In genomic region chr2:230666446-230666845, GRCh38 we compare ENCODE assay signal across 2 cellular contexts.
TF ChIP-seq lines count a peak whose summit lies in the region.

No MANE protein-coding gene starts in this region.

TF ChIP-seq in GM12891, 5 proteins besides CTCF, POLR2A, EP300 and RAD21:
- no peak for TF ChIP-seq SPI1 (IDR thresholded peaks at IDR 0.05; ENCODE audit: low read depth, low read length)
- no peak for TF ChIP-seq PAX5 (IDR thresholded peaks at IDR 0.05; ENCODE audit: insufficient read depth, low read length, severe bottlenecking)
- TF ChIP-seq TAF1 (IDR thresholded peaks at IDR 0.05; ENCODE audit: low read depth, low read length), result no peak
- no peak for TF ChIP-seq POU2F2 (IDR thresholded peaks at IDR 0.05; ENCODE audit: low read depth, low read length)
- TF ChIP-seq POLR2AphosphoS5 (IDR thresholded peaks at IDR 0.05; ENCODE audit: low read depth, low read length), result no peak

TF ChIP-seq in IMR-90, 13 proteins besides CTCF, POLR2A, EP300 and RAD21:
- TF ChIP-seq BHLHE40 (IDR thresholded peaks at IDR 0.05; ENCODE audit: low read depth, low read length) (no peak), CEBPB (IDR thresholded peaks at IDR 0.05; ENCODE audit: low read depth, low read length) (no peak), RCOR1 (IDR thresholded peaks at IDR 0.05; ENCODE audit: insufficient replicate concordance, low read length) (no peak), SMC3 (IDR thresholded peaks at IDR 0.05; ENCODE audit: low read depth, low read length) (no peak), RFX5 (IDR thresholded peaks at IDR 0.05; ENCODE audit: low read depth, low read length) (no peak), USF2 (IDR thresholded peaks at IDR 0.05; ENCODE audit: low read depth, low read length) (no peak), MAZ (IDR thresholded peaks at IDR 0.05; ENCODE audit: borderline replicate concordance, low read depth, low read length) (no peak), MAFK (IDR thresholded peaks at IDR 0.05; ENCODE audit: low read depth, low read length) (no peak), MXI1 (IDR thresholded peaks at IDR 0.05; ENCODE audit: borderline replicate concordance, low read depth, low read length) (no peak), CHD1 (IDR thresholded peaks at IDR 0.05; ENCODE audit: low read depth, low read length) (no peak), NFE2L2 (IDR thresholded peaks at IDR 0.05; ENCODE audit: low read depth, low read length) (no peak)
- TF ChIP-seq, protein P1, sequence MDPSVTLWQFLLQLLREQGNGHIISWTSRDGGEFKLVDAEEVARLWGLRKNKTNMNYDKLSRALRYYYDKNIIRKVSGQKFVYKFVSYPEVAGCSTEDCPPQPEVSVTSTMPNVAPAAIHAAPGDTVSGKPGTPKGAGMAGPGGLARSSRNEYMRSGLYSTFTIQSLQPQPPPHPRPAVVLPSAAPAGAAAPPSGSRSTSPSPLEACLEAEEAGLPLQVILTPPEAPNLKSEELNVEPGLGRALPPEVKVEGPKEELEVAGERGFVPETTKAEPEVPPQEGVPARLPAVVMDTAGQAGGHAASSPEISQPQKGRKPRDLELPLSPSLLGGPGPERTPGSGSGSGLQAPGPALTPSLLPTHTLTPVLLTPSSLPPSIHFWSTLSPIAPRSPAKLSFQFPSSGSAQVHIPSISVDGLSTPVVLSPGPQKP (IDR thresholded peaks at IDR 0.05; ENCODE audit: borderline replicate concordance, low read depth, low read length), result no peak
